In the genomic region with DNA sequence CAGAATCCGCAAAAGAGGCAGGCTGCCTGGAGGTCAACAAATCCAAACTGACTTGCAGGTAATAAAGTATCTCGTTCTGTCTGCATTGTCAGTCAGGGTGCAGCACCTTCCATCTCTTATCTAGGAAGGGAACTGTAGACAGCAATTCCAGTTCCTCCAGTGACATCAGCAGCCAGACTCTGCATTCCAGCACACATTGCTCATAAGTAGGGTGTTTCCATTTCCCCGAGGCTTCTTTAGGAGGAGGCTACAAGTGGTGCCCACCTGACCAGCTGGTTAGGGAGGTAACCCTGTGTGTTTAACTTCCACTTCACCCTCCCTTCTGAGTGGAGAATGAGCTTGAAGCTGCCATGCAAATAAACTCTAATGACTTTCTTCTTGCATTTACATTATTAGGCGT, we compare ENCODE assay signal across 18 cellular contexts. TPM values are rescaled to one million over a fixed set of nuclear protein-coding genes. Genes with fewer than 3 reads are reported as not detected.
A peak's percentile ranks its signal among the peaks of the same experiment; 100 is the strongest.
DNase-seq lines count a peak whose midpoint lies in the region.
"Had no signal": no experiment of that assay in that cellular context is flagged by ENCODE, and none has a peak within 500 bp of the region (broad histone marks: within the 10 kb centered on the region; RNA-seq: fewer than 3 reads in every experiment).

No MANE protein-coding gene starts in this region.

- DNase-seq in EH (ENCODE audit: low read depth) (peak; percentile 42), NCI-H1048 (lab: John Stamatoyannopoulos, UW) (peak; percentile 1), glomerular visceral epithelial cell (ENCODE audit: extremely low spot score) (peak; percentile 25), renal cortical epithelial cell (ENCODE audit: low read depth) (peak; percentile 49), GM03348 (ENCODE audit: low spot score) (no peak), germinal center (ENCODE audit: low spot score) (no peak), SKM-1 treated with dmso at 0.1 percent for 144 hours (lab: John Stamatoyannopoulos, UW; ENCODE audit: unreplicated experiment) (no peak)
- no peak for DNase-seq in activated CD4-positive, alpha-beta T cell treated with anti-CD3 and anti-CD28 coated beads, Interleukin-2, amount 50 U/mL, for 4 hours
- DNase-seq: activated CD8-positive, alpha-beta T cell treated with anti-CD3 and anti-CD28 coated beads, Interleukin-2, amount 10 ng/mL, durations not matched to agents 7 days and 5 days; adrenal gland; foreskin melanocyte; NCI-H1105 treated with DMSO at 0.1 percent for 48 hours; NCI-H2171; right cardiac atrium; stimulated activated CD4-positive, alpha-beta T cell treated with anti-CD3 and anti-CD28 coated beads, Interleukin-1b, Interleukin-23, amount 100 ng/mL, for 48 hours; T-helper 1 cell had no signal

RNA-seq across cellular contexts. Expression of gene NTM, which starts 53.3 kb away (rescaled TPM):
- 0.85 and 6.4 TPM in 2 replicates for total RNA-seq in renal cortical epithelial cell
- total RNA-seq: activated CD8-positive, alpha-beta T cell treated with anti-CD3 and anti-CD28 coated beads, Interleukin-2, amount 10 ng/mL, durations not matched to agents 7 days and 5 days; activated T-helper 17 cell treated with anti-CD3 and anti-CD28 coated beads, Interleukin-2, amount 50 U/mL, for 72 hours; K562 had no signal

Comparison
In these comparisons a context has a peak if more than half of its experiments do, and no peak if none do; other contexts are left out.
1. DNase-seq: peak in EH (single experiment), NCI-H1048 (single experiment), glomerular visceral epithelial cell (single experiment) and renal cortical epithelial cell (single experiment); none in GM03348 (single experiment), germinal center (single experiment), activated CD4-positive, alpha-beta T cell treated with anti-CD3 and anti-CD28 coated beads, Interleukin-2, amount 50 U/mL, for 4 hours (0 of 2) and SKM-1 treated with dmso at 0.1 percent for 144 hours (single experiment).